25 cellular contexts compared by ENCODE assay signal in genomic region chr10:102306710-102307109, GRCh38.
"Had no signal": no experiment of that assay in that cellular context is flagged by ENCODE, and none has a peak within 500 bp of the region (broad histone marks: within the 10 kb centered on the region; RNA-seq: fewer than 3 reads in every experiment).

No MANE protein-coding gene starts in this region.

- H3K9me3 ChIP-seq: neutrophil, pancreas, prostate gland, stomach, thoracic aorta, thyroid gland, tibial nerve, upper lobe of left lung, vagina had no signal

- H3K27me3 ChIP-seq: neutrophil, pancreas, stomach, thyroid gland, tibial nerve, upper lobe of left lung, vagina had no signal

- H3K36me3 ChIP-seq: neutrophil, pancreas, prostate gland, thoracic aorta, thyroid gland, tibial nerve, vagina had no signal

- DNase-seq: naive thymus-derived CD8-positive, alpha-beta T cell; nephron progenitor cell; nucleus accumbens; pancreas; right cardiac atrium; small intestine; stimulated activated CD4-positive, alpha-beta T cell treated with anti-CD3 and anti-CD28 coated beads, Interleukin-15, amount 100 ng/mL, for 24 hours; stimulated activated CD4-positive, alpha-beta T cell treated with anti-CD3 and anti-CD28 coated beads, Interleukin-2, amount 100 ng/mL, for 24 hours; stimulated activated CD4-positive, alpha-beta T cell treated with anti-CD3 and anti-CD28 coated beads, Interleukin-2, amount 100 ng/mL, for 48 hours; stimulated activated CD4-positive, alpha-beta T cell treated with anti-CD3 and anti-CD28 coated beads, Interleukin-4, amount 100 ng/mL, for 24 hours; stimulated activated naive B cell treated with anti-CD40 and anti-IgM and Interleukin-4, amounts not matched to agents 10 μg/mL and 1 μg/mL and 100 μg/mL, for 72 hours; stimulated activated naive CD4-positive, alpha-beta T cell treated with Interleukin-2 at 50 U/mL for 16 hours; stomach; thyroid gland; trophoblast cell; upper lobe of left lung had no signal

- FAIRE-seq: pancreas, small intestine, urothelium cell line had no signal

- H3K27ac ChIP-seq: neutrophil, pancreas, prostate gland, stomach, thoracic aorta, thyroid gland, tibial nerve, upper lobe of left lung, vagina had no signal

- H3K4me3 ChIP-seq: pancreas, prostate gland, stomach, thoracic aorta, thyroid gland, tibial nerve, upper lobe of left lung, vagina had no signal

- ATAC-seq: naive thymus-derived CD8-positive, alpha-beta T cell; natural killer cell treated with Interleukin-12 subunit alpha and Interleukin-12 subunit beta and Interleukin-15 and Interleukin-18, amount 100 ng/mL, for 72 hours; pancreas; right cardiac atrium; sciatic nerve; stimulated activated effector memory CD8-positive, alpha-beta T cell treated with anti-CD3 and anti-CD28 coated beads, Interleukin-12 subunit alpha, Interleukin-12 subunit beta, amount 100 ng/mL, for 72 hours; stimulated activated naive B cell treated with anti-CD40 and anti-IgM and Interleukin-4, amounts not matched to agents 10 μg/mL and 1 μg/mL and 100 μg/mL, for 72 hours had no signal

- H3K4me1 ChIP-seq: prostate gland had no signal
